ENCODE assay signal across 15 cellular contexts in genomic region chr9:13049223-13049622, GRCh38.
A peak's percentile ranks its signal among the peaks of the same experiment; 100 is the strongest.
DNase-seq lines count a peak whose midpoint lies in the region; ATAC-seq and TF ChIP-seq lines count a peak whose summit lies in the region.
"Had no signal": no experiment of that assay in that cellular context is flagged by ENCODE, and none has a peak within 500 bp of the region (broad histone marks: within the 10 kb centered on the region; RNA-seq: fewer than 3 reads in every experiment).

No MANE protein-coding gene starts in this region.

- H3K36me3 Mint-ChIP-seq in WTC11 (no peaks in the 10 kb centered on the region), mesothelial cell of epicardium (no peaks in the 10 kb centered on the region)
- H3K36me3 Mint-ChIP-seq: natural killer cell had no signal

- peaks cover 5% of the 10 kb centered on the region for H3K9me3 Mint-ChIP-seq in WTC11
- H3K9me3 Mint-ChIP-seq in mesothelial cell of epicardium: peaks cover 2% of the 10 kb centered on the region

- TF ChIP-seq CTCF in WTC11 (IDR thresholded peaks at IDR 0.05) (no peak), mesothelial cell of epicardium (IDR thresholded peaks at IDR 0.05; ENCODE audit: unreplicated experiment) (no peak)

- H3K27me3 Mint-ChIP-seq in WTC11 (ENCODE audit: low read depth): no peaks in the 10 kb centered on the region
- no peaks in the 10 kb centered on the region for H3K27me3 Mint-ChIP-seq in mesothelial cell of epicardium (ENCODE audit: low read depth)
- H3K27me3 Mint-ChIP-seq: activated CD4-positive, alpha-beta T cell treated with anti-CD3 and anti-CD28 coated beads, Interleukin-2, amount 10 ng/mL, durations not matched to agents 24 days and 14 days; activated naive CD4-positive, alpha-beta T cell treated with anti-CD3 and anti-CD28 coated beads, Interleukin-2, amount 50 U/mL, for 24 hours had no signal

- POLR2A ChIA-PET in WTC11 (lab: Charles Lee): no interaction called here

- H3K4me1 Mint-ChIP-seq in WTC11 (peaks cover 12% of the 10 kb centered on the region), mesothelial cell of epicardium (peaks cover 3% of the 10 kb centered on the region)
- H3K4me1 Mint-ChIP-seq: activated CD4-positive, alpha-beta T cell treated with anti-CD3 and anti-CD28 coated beads, Interleukin-2, amount 10 ng/mL, durations not matched to agents 24 days and 14 days; activated naive CD4-positive, alpha-beta T cell treated with anti-CD3 and anti-CD28 coated beads, Interleukin-2, amount 50 U/mL, for 24 hours; natural killer cell had no signal

- peak; percentile 55 for ATAC-seq in WTC11
- ATAC-seq: natural killer cell had no signal

- no peak overlapping the region for H3K27ac Mint-ChIP-seq in WTC11
- H3K27ac Mint-ChIP-seq in mesothelial cell of epicardium: peak overlapping the region; percentile 33
- H3K27ac Mint-ChIP-seq: activated CD4-positive, alpha-beta T cell treated with anti-CD3 and anti-CD28 coated beads, Interleukin-2, amount 10 ng/mL, durations not matched to agents 24 days and 14 days; activated naive CD4-positive, alpha-beta T cell treated with anti-CD3 and anti-CD28 coated beads, Interleukin-2, amount 50 U/mL, for 24 hours; natural killer cell had no signal

- DNase-seq in DMS153 treated with DMSO at 0.1 percent for 48 hours (lab: John Stamatoyannopoulos, UW; ENCODE audit: unreplicated experiment): peak; percentile 26
- DNase-seq in NCI-H2081 (lab: John Stamatoyannopoulos, UW): peak; percentile 87 to 97
- DNase-seq in WTC11 (ENCODE audit: low spot score): no peak
- no peak for DNase-seq in mesothelial cell of epicardium (ENCODE audit: low spot score in 2 of 2, unreplicated experiment in 2 of 2)
- DNase-seq in AG20443 (ENCODE audit: low spot score): no peak
- no peak for DNase-seq in cerebellar nuclear complex (lab: John Stamatoyannopoulos, UW)
- no peak for DNase-seq in AML-193 (lab: John Stamatoyannopoulos, UW)
- DNase-seq in activated CD4-positive, alpha-beta T cell treated with anti-CD3 and anti-CD28 coated beads, Interleukin-2, amount 50 U/mL, for 4 hours: no peak
- DNase-seq: activated CD4-positive, alpha-beta T cell treated with anti-CD3 and anti-CD28 coated beads, Interleukin-2, amount 10 ng/mL, durations not matched to agents 24 days and 14 days; activated T-cell treated with anti-CD3 and anti-CD28 coated beads for 4 hours; Karpas-422; natural killer cell; NCI-H2029; T1000 had no signal

- CTCF ChIA-PET in WTC11 (lab: Charles Lee): interaction anchor here (1.3 kb wide), 1 partner anchor 15 kb away, joined by 3 read pairs; no protein-coding TSS in a partner anchor

- no peak overlapping the region for H3K4me3 Mint-ChIP-seq in WTC11
- no peak overlapping the region for H3K4me3 Mint-ChIP-seq in mesothelial cell of epicardium
- H3K4me3 Mint-ChIP-seq: activated CD4-positive, alpha-beta T cell treated with anti-CD3 and anti-CD28 coated beads, Interleukin-2, amount 10 ng/mL, durations not matched to agents 24 days and 14 days; activated naive CD4-positive, alpha-beta T cell treated with anti-CD3 and anti-CD28 coated beads, Interleukin-2, amount 50 U/mL, for 24 hours; natural killer cell had no signal

TF ChIP-seq in WTC11, 78 proteins besides CTCF, POLR2A, EP300 and RAD21:
- TF ChIP-seq ZSCAN18 (CRISPR knock-in tag; IDR thresholded peaks at IDR 0.05) (no peak), NFE2L1 (CRISPR knock-in tag; IDR thresholded peaks at IDR 0.05) (no peak), MAX (CRISPR knock-in tag; IDR thresholded peaks at IDR 0.05) (no peak), CREM (CRISPR knock-in tag; IDR thresholded peaks at IDR 0.05) (no peak), ETV6 (CRISPR knock-in tag; IDR thresholded peaks at IDR 0.05) (no peak), NR1H2 (CRISPR knock-in tag; IDR thresholded peaks at IDR 0.05) (no peak), MXD4 (CRISPR knock-in tag; IDR thresholded peaks at IDR 0.05; ENCODE audit: borderline replicate concordance) (no peak), ZNF671 (CRISPR knock-in tag; IDR thresholded peaks at IDR 0.05) (no peak), FOXJ3 (CRISPR knock-in tag; IDR thresholded peaks at IDR 0.05; ENCODE audit: borderline replicate concordance) (no peak), E2F5 (CRISPR knock-in tag; IDR thresholded peaks at IDR 0.05) (no peak), MLX (CRISPR knock-in tag; IDR thresholded peaks at IDR 0.05) (no peak), ZNF232 (CRISPR knock-in tag; IDR thresholded peaks at IDR 0.05) (no peak), ZNF219 (CRISPR knock-in tag; IDR thresholded peaks at IDR 0.05; ENCODE audit: borderline replicate concordance) (no peak), SMAD3 (CRISPR knock-in tag; IDR thresholded peaks at IDR 0.05; ENCODE audit: borderline replicate concordance) (no peak), GTF2I (CRISPR knock-in tag; conservative IDR thresholded peaks at IDR 0.05) (no peak)
TF ChIP-seq in WTC11: peak in this region for 0.

Comparison
In these comparisons a context has a peak if more than half of its experiments do, and no peak if none do; other contexts are left out.
1. DNase-seq: peak in DMS153 treated with DMSO at 0.1 percent for 48 hours (single experiment) and NCI-H2081 (2 of 2); none in WTC11 (single experiment), mesothelial cell of epicardium (0 of 2), AG20443 (single experiment), cerebellar nuclear complex (0 of 2), AML-193 (0 of 2) and activated CD4-positive, alpha-beta T cell treated with anti-CD3 and anti-CD28 coated beads, Interleukin-2, amount 50 U/mL, for 4 hours (0 of 2).